Comparison of ENCODE assay signal across 14 cellular contexts in the genomic region with DNA sequence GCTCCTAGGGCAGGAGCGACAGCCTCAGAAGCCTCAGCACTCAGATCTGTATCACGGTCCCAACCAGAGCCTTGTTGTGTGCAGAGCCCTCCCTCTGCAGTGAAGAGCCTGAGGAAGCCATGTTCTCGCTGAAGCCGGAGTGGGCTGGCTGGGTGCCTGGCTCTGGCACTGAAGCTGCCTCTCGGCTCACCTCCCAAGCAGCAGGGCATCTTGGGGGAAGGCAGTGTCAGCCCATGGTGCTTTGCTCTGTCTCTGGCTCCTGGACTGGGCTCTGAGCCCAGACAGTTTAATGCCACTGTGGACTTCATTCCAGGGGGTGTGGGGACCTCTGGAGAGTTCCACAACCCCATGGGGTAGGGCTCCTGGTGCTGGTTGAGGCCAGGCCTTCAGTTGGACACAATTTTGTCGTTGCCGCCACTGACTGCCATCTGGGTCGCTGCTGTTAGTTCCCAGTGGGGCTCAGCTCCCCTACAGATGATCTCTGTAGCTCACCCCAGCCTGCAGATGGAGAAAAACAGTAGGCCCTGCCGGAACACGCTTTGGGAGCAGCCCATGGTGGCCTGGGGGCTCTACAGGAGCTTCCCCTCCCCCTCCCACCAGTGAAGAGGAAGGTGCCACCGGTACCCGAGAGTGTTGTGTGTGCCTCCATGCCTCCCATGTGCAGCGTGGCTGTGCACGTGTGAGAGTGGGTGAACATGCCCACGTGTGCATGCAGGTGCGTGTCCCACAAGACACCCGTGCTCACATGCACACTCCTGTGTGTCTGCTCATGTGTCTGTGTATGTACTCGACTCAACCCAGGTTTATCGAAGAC.
A peak's percentile ranks its signal among the peaks of the same experiment; 100 is the strongest.
DNase-seq lines count a peak whose midpoint lies in the region; ATAC-seq lines count a peak whose summit lies in the region.
"Had no signal": no experiment of that assay in that cellular context is flagged by ENCODE, and none has a peak within 500 bp of the region (broad histone marks: within the 10 kb centered on the region; RNA-seq: fewer than 3 reads in every experiment).

No MANE protein-coding gene starts in this region.

- DNase-seq in Ammon's horn (ENCODE audit: low spot score) (peak; percentile 76), NCI-H1092 treated with DMSO at 0.1 percent for 48 hours (lab: John Stamatoyannopoulos, UW) (peak; percentile 90), head of caudate nucleus (peak in 40 of 42 donors; percentile 18 to 82 (median 66)), posterior cingulate gyrus (peak in 9 of 10 donors; percentile 51 to 89 (median 68)), A172 (ENCODE audit: low spot score) (no peak), EL (no peak), NOMO-1 treated with DMSO at 0.1 percent for 48 hours (lab: John Stamatoyannopoulos, UW; ENCODE audit: unreplicated experiment) (no peak)
- DNase-seq: activated CD4-positive, alpha-beta T cell treated with anti-CD3 and anti-CD28 coated beads for 4 hours; cerebellar nuclear complex; MM.1S; naive thymus-derived CD4-positive, alpha-beta T cell; SHP77; stimulated activated CD4-positive, alpha-beta T cell treated with anti-CD3 and anti-CD28 coated beads, Interleukin-1b, Interleukin-23, amount 100 ng/mL, for 48 hours had no signal

- ATAC-seq in HG03521 (IDR thresholded peaks at IDR 0.05; ENCODE audit: unreplicated experiment), result no peak
- ATAC-seq: naive thymus-derived CD4-positive, alpha-beta T cell had no signal

- intact Hi-C loops in head of caudate nucleus (cut with DNase I), result no loop called here
- intact Hi-C loops in posterior cingulate gyrus (cut with DNase I), result no loop called here

Comparison
In these comparisons a context has a peak if more than half of its experiments do, and no peak if none do; other contexts are left out.
1. DNase-seq: peak in Ammon's horn (single experiment), NCI-H1092 treated with DMSO at 0.1 percent for 48 hours (single experiment), head of caudate nucleus (40 of 42) and posterior cingulate gyrus (9 of 10); none in A172 (single experiment), EL (single experiment) and NOMO-1 treated with DMSO at 0.1 percent for 48 hours (single experiment).